9 cellular contexts compared by ENCODE assay signal in the genomic region with DNA sequence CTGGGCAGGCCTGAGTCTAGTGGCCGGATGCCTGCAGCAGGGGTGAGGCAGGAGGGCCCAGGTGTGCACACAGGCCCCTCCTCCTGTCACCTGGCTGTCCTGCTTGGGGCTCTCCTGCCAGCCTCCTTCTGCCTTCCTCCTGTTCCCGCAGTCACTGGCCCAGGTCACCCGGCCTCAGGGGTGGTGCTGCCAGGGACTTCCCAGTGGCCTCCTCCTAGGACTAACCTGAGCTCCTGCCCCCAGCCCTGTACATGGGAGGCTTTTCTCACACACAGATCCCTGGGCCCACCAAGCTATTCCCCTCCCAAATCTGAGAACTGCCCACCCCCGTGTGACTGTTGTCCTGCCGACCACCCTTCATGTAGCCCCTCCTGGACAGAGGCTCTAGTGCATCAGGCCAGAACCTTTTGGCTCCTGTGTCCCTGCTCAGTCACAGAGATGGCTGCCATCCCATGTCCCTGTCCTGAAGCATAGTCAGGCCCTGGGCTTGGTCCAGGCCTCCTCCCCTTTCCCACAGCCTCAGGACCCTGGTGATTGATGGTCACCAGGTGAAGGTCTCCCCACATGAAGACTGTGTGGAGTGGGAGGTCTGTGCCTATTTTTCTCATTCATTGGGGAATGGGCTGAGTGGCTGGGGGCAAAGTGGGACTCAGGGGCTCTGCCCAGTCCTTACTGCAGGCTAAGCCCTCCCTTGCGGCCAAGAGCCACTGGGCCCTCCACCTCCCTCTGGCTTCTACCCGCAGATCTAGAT. TPM values are rescaled to one million over a fixed set of nuclear protein-coding genes. Genes with fewer than 3 reads are reported as not detected.
A peak's percentile ranks its signal among the peaks of the same experiment; 100 is the strongest.
DNase-seq lines count a peak whose midpoint lies in the region; ATAC-seq, FAIRE-seq and TF ChIP-seq lines count a peak whose summit lies in the region.
"Had no signal": no experiment of that assay in that cellular context is flagged by ENCODE, and none has a peak within 500 bp of the region (broad histone marks: within the 10 kb centered on the region; RNA-seq: fewer than 3 reads in every experiment).

No MANE protein-coding gene starts in this region.

- H3K9me3 ChIP-seq in ES-I3 (ENCODE audit: control insufficient read depth, insufficient read depth, low read length) (no peaks in the 10 kb centered on the region), NT2/D1 (ENCODE audit: insufficient read depth, low read length) (no peaks in the 10 kb centered on the region), endocrine pancreas (ENCODE audit: control insufficient read depth, low read length) (no peaks in the 10 kb centered on the region)
- H3K9me3 ChIP-seq: colonic mucosa had no signal

- no peak for FAIRE-seq in GM19239 (lab: Jason Lieb, UNC)

- peaks cover 97% of the 10 kb centered on the region for H3K27me3 Mint-ChIP-seq in progenitor cell of endocrine pancreas

- DNase-seq in NT2/D1 (ENCODE audit: low read depth, low spot score) (no peak), progenitor cell of endocrine pancreas (ENCODE audit: low spot score, unreplicated experiment) (no peak), GM03348 (ENCODE audit: low spot score) (no peak), GM19239 (ENCODE audit: insufficient read length, low spot score) (no peak)

- peaks cover 12% of the 10 kb centered on the region for H3K4me1 Mint-ChIP-seq in progenitor cell of endocrine pancreas (ENCODE audit: low read depth)

- ATAC-seq in HG02763 (IDR thresholded peaks at IDR 0.05; ENCODE audit: unreplicated experiment) (no peak), GM19463 (IDR thresholded peaks at IDR 0.05; ENCODE audit: unreplicated experiment) (no peak)

- H3K9ac ChIP-seq in ES-I3 (ENCODE audit: low read depth, low read length): peak overlapping the region; percentile 94; the same call in 1 of the 2 replicates
- peak overlapping the region; percentile 32 for H3K9ac ChIP-seq in NT2/D1 (ENCODE audit: insufficient read length, low read depth)
- no peak overlapping the region for H3K9ac ChIP-seq in endocrine pancreas (ENCODE audit: control insufficient read depth, insufficient read depth, low read length)

- H3K36me3 ChIP-seq in ES-I3 (ENCODE audit: insufficient read depth, low read length) (no peaks in the 10 kb centered on the region), NT2/D1 (ENCODE audit: insufficient read depth, insufficient read length, low read length) (no peaks in the 10 kb centered on the region), endocrine pancreas (ENCODE audit: control insufficient read depth, insufficient read depth, low read length) (no peaks in the 10 kb centered on the region)
- H3K36me3 ChIP-seq: colonic mucosa had no signal

- peak overlapping the region; percentile 66 for H3K4me3 Mint-ChIP-seq in progenitor cell of endocrine pancreas (ENCODE audit: low read depth)

- peak overlapping the region; percentile 57 for H3K27ac Mint-ChIP-seq in progenitor cell of endocrine pancreas

- H3K36me3 Mint-ChIP-seq in progenitor cell of endocrine pancreas (ENCODE audit: insufficient read depth): no peaks in the 10 kb centered on the region

- H3K9me3 Mint-ChIP-seq in progenitor cell of endocrine pancreas (ENCODE audit: low read depth): no peaks in the 10 kb centered on the region

- TF ChIP-seq CTCF in progenitor cell of endocrine pancreas (IDR thresholded peaks at IDR 0.05; ENCODE audit: unreplicated experiment): no peak

- H3K27me3 ChIP-seq in NT2/D1 (ENCODE audit: insufficient read depth, insufficient read length) (peaks cover 79% of the 10 kb centered on the region), endocrine pancreas (ENCODE audit: control insufficient read depth, insufficient read depth, low read length) (peaks cover 28% of the 10 kb centered on the region)

- peak overlapping the region; percentile 61 for H3K4me3 ChIP-seq in NT2/D1 (ENCODE audit: insufficient read length, low read depth)
- peak overlapping the region; percentile 24 for H3K4me3 ChIP-seq in endocrine pancreas (ENCODE audit: control insufficient read depth, insufficient read depth, low read length)

- H3K4me1 ChIP-seq in ES-I3 (ENCODE audit: insufficient read depth, low read length): peaks cover 7% of the 10 kb centered on the region; the same call in 1 of the 2 replicates
- peaks cover 2% of the 10 kb centered on the region for H3K4me1 ChIP-seq in NT2/D1 (ENCODE audit: insufficient read depth, insufficient read length)
- no peaks in the 10 kb centered on the region for H3K4me1 ChIP-seq in endocrine pancreas (ENCODE audit: control insufficient read depth, insufficient read depth, low read length)
- H3K4me1 ChIP-seq: colonic mucosa had no signal

RNA-seq across cellular contexts. Expression of a gene that starts 1.1 kb away (rescaled TPM):
- 0.60 and 0.64 TPM in 2 replicates for total RNA-seq in progenitor cell of endocrine pancreas
- total RNA-seq: colonic mucosa had no signal

RNA-seq across cellular contexts. Expression of a gene that starts 20.8 kb away (rescaled TPM):
- not detected in 2 replicates for total RNA-seq in progenitor cell of endocrine pancreas

RNA-seq across cellular contexts. Expression of a gene that starts 39.7 kb away (rescaled TPM):
- total RNA-seq in progenitor cell of endocrine pancreas: not detected in 2 replicates
